16 cellular contexts compared by ENCODE assay signal in genomic region chr4:10730019-10730418, GRCh38. TPM values are rescaled to one million over a fixed set of nuclear protein-coding genes. Genes with fewer than 3 reads are reported as not detected.
DNase-seq lines count a peak whose midpoint lies in the region; ATAC-seq, FAIRE-seq and TF ChIP-seq lines count a peak whose summit lies in the region.
"Had no signal": no experiment of that assay in that cellular context is flagged by ENCODE, and none has a peak within 500 bp of the region (broad histone marks: within the 10 kb centered on the region; RNA-seq: fewer than 3 reads in every experiment).

No MANE protein-coding gene starts in this region.

- no peaks in the 10 kb centered on the region; the same call in 2 of the 3 replicates for H3K9me3 ChIP-seq in GM12878 (replicated peaks; ENCODE audit: control insufficient read depth, insufficient read depth, low read length)
- H3K9me3 ChIP-seq: prostate gland, SJSA1, upper lobe of left lung had no signal

- no peak for TF ChIP-seq POLR2A in GM12878 (IDR thresholded peaks at IDR 0.05; ENCODE audit: low read depth, low read length)

- no peaks in the 10 kb centered on the region for H3K36me3 ChIP-seq in GM12878 (ENCODE audit: control insufficient read depth in 2 of 2, insufficient read depth in 2 of 2, low read length in 1 of 2)
- H3K36me3 ChIP-seq: cardiac muscle cell, prostate gland, SJSA1, upper lobe of left lung had no signal

- H3K4me1 ChIP-seq in GM12878 (ENCODE audit: control insufficient read depth, insufficient read depth, low read length): peaks cover 61% of the 10 kb centered on the region
- H3K4me1 ChIP-seq: prostate gland, SJSA1 had no signal

- peak overlapping the region; percentile 89 for H3K27ac ChIP-seq in GM12878 (ENCODE audit: control insufficient read depth, insufficient read depth)
- H3K27ac ChIP-seq: cardiac muscle cell, prostate gland, SJSA1, upper lobe of left lung had no signal

- peak; percentile 26 to 28 for ATAC-seq in activated CD4-positive, CD25-positive, alpha-beta regulatory T cell treated with anti-CD3 and anti-CD28 coated beads, Interleukin-2, amount 50 U/mL, for 24 hours
- ATAC-seq in GM21737 (IDR thresholded peaks at IDR 0.05; ENCODE audit: unreplicated experiment) (peak; percentile 31), HG03175 (IDR thresholded peaks at IDR 0.05; ENCODE audit: unreplicated experiment) (peak; percentile 50), GM12878 (peak; percentile 41), esophagus mucosa (no peak)

- in situ Hi-C loops in GM12878 (cut with MboI): no loop called here

- TF ChIP-seq RAD21 in GM12878 (IDR thresholded peaks at IDR 0.05; ENCODE audit: insufficient read depth, low read depth, low read length): no peak

- SMC1A ChIA-PET in GM12878 (lab: Charles Lee; ENCODE audit: uncharacterized antibody, unreplicated experiment): interaction anchor here (1.9 kb wide), 2 partner anchors 11 to 56 kb away, joined by 5 to 17 read pairs; no protein-coding TSS in a partner anchor

- peak overlapping the region; percentile 51 for H3K9ac ChIP-seq in GM12878 (ENCODE audit: control insufficient read depth, insufficient read depth, low read length)

- H3K4me2 ChIP-seq in GM12878 (ENCODE audit: control insufficient read depth, insufficient read depth): peak overlapping the region; percentile 77

- TF ChIP-seq CTCF in GM12878 (IDR thresholded peaks at IDR 0.05 in 2 of 3, conservative IDR thresholded peaks at IDR 0.05 in 1 of 3; ENCODE audit: control insufficient read depth in 2 of 3, extremely low read depth in 1 of 3, insufficient read depth in 1 of 3, low read depth in 3 of 3, low read length in 3 of 3) (no peak), progenitor cell of endocrine pancreas (IDR thresholded peaks at IDR 0.05; ENCODE audit: unreplicated experiment) (no peak)

- 2% methylated on average over 4 of the region's 4 CpGs for WGBS in GM12878 (ENCODE audit: insufficient coverage, insufficient replicate concordance, low lambda C conversion rate, missing lambda C conversion rate)

- no peak overlapping the region for H3K4me3 ChIP-seq in GM12878
- H3K4me3 ChIP-seq: cardiac muscle cell, lung, prostate gland, SJSA1, upper lobe of left lung had no signal

- CTCF ChIA-PET in GM12878 (lab: Yijun Ruan, JAX): no interaction called here

- H3K36me3 Mint-ChIP-seq in progenitor cell of endocrine pancreas (ENCODE audit: insufficient read depth): no peaks in the 10 kb centered on the region

- no peak for DNase-seq in activated CD4-positive, CD25-positive, alpha-beta regulatory T cell (lab: John Stamatoyannopoulos, UW)
- DNase-seq in GM12878 (ENCODE audit: low read depth, low spot score) (peak; percentile 64), epidermal melanocyte (ENCODE audit: insufficient read length, low spot score) (no peak), progenitor cell of endocrine pancreas (ENCODE audit: low spot score, unreplicated experiment) (no peak)
- DNase-seq: 8988T, EL, upper lobe of left lung had no signal

- H3K27ac Mint-ChIP-seq in progenitor cell of endocrine pancreas: no peak overlapping the region

- H3K79me2 ChIP-seq in GM12878 (ENCODE audit: control insufficient read depth, insufficient read depth, low read length): no peaks in the 10 kb centered on the region

- TSS peak; percentile 60 for BruUV-seq in GM12878 (replicated peaks; lab: Mats Ljungman, UMichigan)

- no peak overlapping the region for H3K4me3 Mint-ChIP-seq in progenitor cell of endocrine pancreas (ENCODE audit: low read depth)

- H3K9me3 Mint-ChIP-seq in progenitor cell of endocrine pancreas (ENCODE audit: low read depth): no peaks in the 10 kb centered on the region

- intact Hi-C loops in GM12878 (cut with micrococcal nuclease; ENCODE audit: unreplicated experiment): loop anchor here (1.0 to 10.0 kb wide), 11 partner anchors 9 to 725 kb away; partner anchors contain the start of gene CLNK

- FAIRE-seq in GM12878 (lab: Jason Lieb, UNC): peak; percentile 56

- H4K20me1 ChIP-seq in GM12878 (ENCODE audit: control insufficient read depth, insufficient read depth): no peaks in the 10 kb centered on the region

- peak in 1 of 2 experiments; percentile 18; a peak in 2 of 4 replicates for TF ChIP-seq EP300 in GM12878 (IDR thresholded peaks at IDR 0.05; ENCODE audit: borderline replicate concordance in 1 of 2, control insufficient read depth in 1 of 2, low read depth in 2 of 2, low read length in 2 of 2)

- POLR2A ChIA-PET in GM12878 (lab: Charles Lee): interaction anchor here (0.6 kb wide), 1 partner anchor 65 kb away, joined by 4 read pairs; no protein-coding TSS in a partner anchor

- no peak overlapping the region; the same call in 1 of the 2 replicates for H2AFZ ChIP-seq in GM12878 (ENCODE audit: control insufficient read depth, low read depth, low read length)

- no peaks in the 10 kb centered on the region for H3K27me3 ChIP-seq in GM12878 (replicated peaks in 1 of 2; ENCODE audit: control insufficient read depth in 2 of 2, insufficient read depth in 2 of 2, low read length in 1 of 2)
- H3K27me3 ChIP-seq: cardiac muscle cell, SJSA1, upper lobe of left lung had no signal

- RAD21 ChIA-PET in GM12878 (lab: Charles Lee; ENCODE audit: unreplicated experiment): interaction anchor here (1.1 kb wide), 1 partner anchor 17 kb away, joined by 4 read pairs; no protein-coding TSS in a partner anchor

- peaks cover 2% of the 10 kb centered on the region for H3K4me1 Mint-ChIP-seq in progenitor cell of endocrine pancreas (ENCODE audit: low read depth)

- peaks cover 2% of the 10 kb centered on the region for H3K27me3 Mint-ChIP-seq in progenitor cell of endocrine pancreas

TF ChIP-seq in GM12878, 131 proteins besides CTCF, POLR2A, EP300 and RAD21 (continues in another document):
- no peak for TF ChIP-seq SREBF2 (IDR thresholded peaks at IDR 0.05; ENCODE audit: low read length)
- TF ChIP-seq POLR2AphosphoS5 (IDR thresholded peaks at IDR 0.05; ENCODE audit: low read length): no peak; the same call in 1 of the 2 replicates
- TF ChIP-seq SP1 (IDR thresholded peaks at IDR 0.05; ENCODE audit: low read depth, low read length): peak; percentile 21
- peak; percentile 79; the same call in 1 of the 2 replicates for TF ChIP-seq JUNB (IDR thresholded peaks at IDR 0.05)
- peak; percentile 86 for TF ChIP-seq EED (IDR thresholded peaks at IDR 0.05; ENCODE audit: low read depth)
- no peak for TF ChIP-seq SKIL (IDR thresholded peaks at IDR 0.05; ENCODE audit: low read depth, poor library complexity, severe bottlenecking)

RNA-seq across cellular contexts. Expression of gene CLNK, which starts 45.5 kb away (rescaled TPM):
- total RNA-seq in GM12878 (2013; cell fraction: nucleolus; rRNA removed): 19.6 and 20.8 TPM in 2 replicates
- total RNA-seq in GM12878 (2014; rRNA removed) (2.1 and 2.2 TPM in 2 replicates), GM12878 (2014; rRNA removed; fragmentation: Illumina TruSeq; extraction: Trizol) (2.3 and 2.8 TPM in 2 replicates), GM12878 (2021) (2.5 and 2.8 TPM in 2 replicates), progenitor cell of endocrine pancreas (not detected in 2 replicates), esophagus mucosa (0.08 TPM)
- 0.91 TPM for polyA plus RNA-seq in GM12878 (2011; ENCODE audit: low read depth)
- polyA plus RNA-seq in GM12878 (2011; rRNA removed) (14.3 and 19.3 TPM in 2 replicates), GM12878 (2014; fragmentation: Illumina TruSeq; extraction: Trizol) (2.9 and 3.1 TPM in 2 replicates), GM12878 (2014; fragmentation: Nextera tagmentation; extraction: Ambion mirVana) (1 to 10 TPM; 2.1 to 2.6 TPM), GM12878 (2014; rRNA removed) (2.8 and 3.2 TPM in 2 replicates), GM12878 (2016; fragmentation: Nextera tagmentation; extraction: Ambion mirVana) (1 to 10 TPM; 2.1 to 3.0 TPM)
- 5.8 and 6.3 TPM in 2 replicates for polyA plus RNA-seq in GM12878 (2011; cell fraction: cytosol; rRNA removed)
- polyA plus RNA-seq in GM12878 (2011; cell fraction: nucleus; rRNA removed): 16.8 and 20.7 TPM in 2 replicates
- 1.4 and 1.9 TPM in 2 replicates for polyA plus RNA-seq in GM12878 (2012)
- 13.6 and 16.8 TPM in 2 replicates for polyA minus RNA-seq in GM12878 (2011; rRNA and poly(A)+ RNA removed)
- polyA minus RNA-seq in GM12878 (2011; cell fraction: cytosol; rRNA and poly(A)+ RNA removed): 1.6 and 4.1 TPM in 2 replicates
- polyA minus RNA-seq in GM12878 (2011; cell fraction: nucleus; rRNA and poly(A)+ RNA removed): 14.6 and 15.8 TPM in 2 replicates
- total RNA-seq: cardiac muscle cell, fibroblast of villous mesenchyme, prostate gland, SJSA1 had no signal
- polyA plus RNA-seq: cardiac muscle cell had no signal
